In genomic region chr3:126316515-126316939, GRCh38 we compare ENCODE assay signal across 16 cellular contexts. TPM values are rescaled to one million over a fixed set of nuclear protein-coding genes. Genes with fewer than 3 reads are reported as not detected.
"Had no signal": no experiment of that assay in that cellular context is flagged by ENCODE, and none has a peak within 500 bp of the region (broad histone marks: within the 10 kb centered on the region; RNA-seq: fewer than 3 reads in every experiment).

No MANE protein-coding gene starts in this region.

- ATAC-seq: activated naive CD8-positive, alpha-beta T cell treated with anti-CD3 and anti-CD28 coated beads, Interleukin-2, amount 50 U/mL, for 24 hours had no signal

- H3K4me3 ChIP-seq: ascending aorta, esophagus squamous epithelium, heart right ventricle, upper lobe of left lung had no signal

- H3K36me3 ChIP-seq: ascending aorta, esophagus squamous epithelium, heart right ventricle, upper lobe of left lung had no signal

- H3K27ac ChIP-seq: ascending aorta, esophagus squamous epithelium, heart right ventricle, upper lobe of left lung had no signal

- H3K27me3 ChIP-seq: ascending aorta, heart right ventricle, upper lobe of left lung had no signal

- H3K9me3 ChIP-seq: esophagus squamous epithelium, upper lobe of left lung had no signal

- H3K4me1 ChIP-seq: ascending aorta, esophagus squamous epithelium, heart right ventricle had no signal

- DNase-seq: activated CD4-positive, alpha-beta memory T cell treated with anti-CD3 and anti-CD28 coated beads for 36 hours; activated CD4-positive, alpha-beta T cell treated with anti-CD3 and anti-CD28 coated beads for 4 hours; activated naive CD4-positive, alpha-beta T cell treated with anti-CD3 and anti-CD28 coated beads, Interleukin-2, amount 10 ng/mL, durations not matched to agents 7 days and 5 days; activated naive CD8-positive, alpha-beta T cell treated with anti-CD3 and anti-CD28 coated beads, Interleukin-2, amount 50 U/mL, for 24 hours; activated T-cell treated with anti-CD3 and anti-CD28 coated beads, Interleukin-2, amount 50 U/mL, for 1 hour; cerebellar nuclear complex; cortex of kidney; effector CD4-positive, alpha-beta T cell; esophagus squamous epithelium; heart right ventricle; mesendoderm; natural killer cell; stimulated activated CD4-positive, alpha-beta T cell treated with anti-CD3 and anti-CD28 coated beads, Interleukin-2, amount 100 ng/mL, for 24 hours had no signal

RNA-seq across cellular contexts. Expression of gene KLF15, which starts 40.7 kb away (rescaled TPM):
- total RNA-seq: T-helper 2 cell treated with Interferon-gamma antibody and Interleukin-4, amounts not matched to agents 100 ng/mL and 5 ng/mL, for 36 hours had no signal
